In the genomic region with DNA sequence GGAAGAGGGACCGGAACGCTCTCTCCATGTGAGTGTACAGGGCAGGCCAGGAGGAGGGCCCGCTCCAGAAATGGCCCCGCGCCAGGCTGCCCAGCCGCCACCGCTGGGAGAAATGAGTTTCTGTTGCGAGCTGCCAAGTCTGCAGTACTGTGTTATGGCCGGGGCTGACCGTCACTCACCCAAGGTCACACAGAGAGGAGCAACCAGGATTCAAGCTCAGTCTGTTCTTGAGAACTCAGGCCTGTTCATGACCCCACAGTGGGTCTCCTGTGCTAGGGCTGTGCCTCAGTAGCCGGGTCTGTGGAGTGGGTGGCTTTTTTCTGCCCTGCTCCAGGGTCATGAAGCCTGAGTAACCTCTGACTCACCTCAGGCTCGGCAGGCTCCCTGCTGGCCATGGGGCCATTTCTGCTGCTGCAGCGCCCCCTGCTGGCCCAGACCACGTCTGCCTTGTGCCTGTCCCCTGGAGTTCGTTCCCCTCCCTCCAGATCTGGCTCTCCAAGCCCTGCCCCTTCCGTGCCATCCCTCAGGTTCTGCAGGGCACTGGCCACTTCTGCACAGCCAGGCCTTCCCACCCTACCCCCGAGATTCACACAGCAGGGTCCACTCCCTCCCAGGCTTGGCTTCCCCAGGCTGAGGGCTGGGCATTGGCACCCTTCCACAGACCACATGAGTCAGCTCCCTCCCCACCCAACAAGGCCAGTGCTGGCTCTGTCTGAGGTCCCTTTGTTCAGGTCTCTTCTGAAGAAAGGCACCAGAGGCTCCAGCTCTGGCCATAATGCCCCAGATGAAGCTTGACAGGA, we compare ENCODE assay signal across 8 cellular contexts. TPM values are rescaled to one million over a fixed set of nuclear protein-coding genes. Genes with fewer than 3 reads are reported as not detected.
A peak's percentile ranks its signal among the peaks of the same experiment; 100 is the strongest.
DNase-seq lines count a peak whose midpoint lies in the region; ATAC-seq and TF ChIP-seq lines count a peak whose summit lies in the region.

No MANE protein-coding gene starts in this region.

- H3K4me3 Mint-ChIP-seq in activated naive CD4-positive, alpha-beta T cell treated with anti-CD3 and anti-CD28 coated beads for 36 hours: no peak overlapping the region

- no peaks in the 10 kb centered on the region for H3K9me3 ChIP-seq in parathyroid adenoma (ENCODE audit: control insufficient read depth, low read length)
- no peaks in the 10 kb centered on the region for H3K9me3 ChIP-seq in tibial artery

- ATAC-seq in SK-N-SH treated with all-trans-retinoic acid at 6 μM for 48 hours (peak; percentile 89), GM21390 (IDR thresholded peaks at IDR 0.05; ENCODE audit: unreplicated experiment) (no peak)

- no peak overlapping the region for H2AFZ ChIP-seq in parathyroid adenoma

- H3K27ac ChIP-seq in parathyroid adenoma (no peak overlapping the region), tibial artery (peak overlapping the region; percentile 55 to 56)

- no peaks in the 10 kb centered on the region for H3K36me3 Mint-ChIP-seq in activated naive CD4-positive, alpha-beta T cell treated with anti-CD3 and anti-CD28 coated beads for 36 hours (ENCODE audit: low read depth)

- no peaks in the 10 kb centered on the region for H3K79me2 ChIP-seq in parathyroid adenoma

- H3K4me3 ChIP-seq in parathyroid adenoma (ENCODE audit: low read depth, low read length): peak overlapping the region; percentile 24
- no peak overlapping the region for H3K4me3 ChIP-seq in tibial artery

- no peaks in the 10 kb centered on the region for H3K36me3 ChIP-seq in parathyroid adenoma (ENCODE audit: control insufficient read depth, insufficient read depth, low read length)
- no peaks in the 10 kb centered on the region for H3K36me3 ChIP-seq in tibial artery

- H3K27me3 Mint-ChIP-seq in activated naive CD4-positive, alpha-beta T cell treated with anti-CD3 and anti-CD28 coated beads for 36 hours (ENCODE audit: low read depth): peaks cover 19% of the 10 kb centered on the region

- no peaks in the 10 kb centered on the region for H3K27me3 ChIP-seq in parathyroid adenoma (ENCODE audit: control insufficient read depth, insufficient read depth, low read length)
- no peaks in the 10 kb centered on the region for H3K27me3 ChIP-seq in tibial artery

- H3K27ac Mint-ChIP-seq in activated naive CD4-positive, alpha-beta T cell treated with anti-CD3 and anti-CD28 coated beads for 36 hours: no peak overlapping the region

- no peaks in the 10 kb centered on the region for H3K4me1 Mint-ChIP-seq in activated naive CD4-positive, alpha-beta T cell treated with anti-CD3 and anti-CD28 coated beads for 36 hours (ENCODE audit: low read depth)

- DNase-seq in GM04504 (ENCODE audit: low read depth) (peak; percentile 69), Kasumi-1 (lab: John Stamatoyannopoulos, UW) (peak; percentile 64 to 70), head of caudate nucleus (peak; percentile 41 to 95 (median 86)), tibial artery (peak; percentile 87 to 92)
- DNase-seq in activated naive CD4-positive, alpha-beta T cell treated with anti-CD3 and anti-CD28 coated beads for 36 hours: peak; percentile 86

- H3K9ac ChIP-seq in parathyroid adenoma: no peak overlapping the region

- no peaks in the 10 kb centered on the region for H3K4me1 ChIP-seq in parathyroid adenoma
- peaks cover 0 to 24% (median 19%) of the 10 kb centered on the region in 4 donors for H3K4me1 ChIP-seq in tibial artery

- TF ChIP-seq CTCF in parathyroid adenoma (IDR thresholded peaks at IDR 0.05): peak; percentile 65
- TF ChIP-seq CTCF in tibial artery (IDR thresholded peaks at IDR 0.05): peak; percentile 85 to 96

- H3K9me3 Mint-ChIP-seq in activated naive CD4-positive, alpha-beta T cell treated with anti-CD3 and anti-CD28 coated beads for 36 hours: no peaks in the 10 kb centered on the region

- H3K4me2 ChIP-seq in parathyroid adenoma (ENCODE audit: low read length): peak overlapping the region; percentile 34

- CTCF ChIA-PET in activated naive CD4-positive, alpha-beta T cell treated with anti-CD3 and anti-CD28 coated beads for 36 hours (lab: Charles Lee): interaction anchor here (0.6 to 2.8 kb wide), 21 partner anchors 9 to 465 kb away, joined by 3 to 10 read pairs (median 4); no protein-coding TSS in a partner anchor

- intact Hi-C loops in activated naive CD4-positive, alpha-beta T cell treated with anti-CD3 and anti-CD28 coated beads for 36 hours (cut with micrococcal nuclease): loop anchor here (1.0 to 5.0 kb wide), 3 partner anchors 110 to 164 kb away; no protein-coding TSS in a partner anchor
- intact Hi-C loops in head of caudate nucleus (cut with DNase I): no loop called here
- intact Hi-C loops in tibial artery (cut with DNase I; ENCODE audit: low total_unique reads): no loop called here

TF ChIP-seq in SK-N-SH treated with all-trans-retinoic acid at 6 μM for 48 hours, 23 proteins besides CTCF, POLR2A, EP300 and RAD21 (continues in another document):
- TF ChIP-seq GLIS3 (CRISPR knock-in tag; IDR thresholded peaks at IDR 0.05): 0 out of 2 replicates have a peak, but pooled peaks have one; percentile 78
- no peak for TF ChIP-seq TCF4 (CRISPR knock-in tag; IDR thresholded peaks at IDR 0.05; ENCODE audit: borderline replicate concordance)
- TF ChIP-seq, protein P1, sequence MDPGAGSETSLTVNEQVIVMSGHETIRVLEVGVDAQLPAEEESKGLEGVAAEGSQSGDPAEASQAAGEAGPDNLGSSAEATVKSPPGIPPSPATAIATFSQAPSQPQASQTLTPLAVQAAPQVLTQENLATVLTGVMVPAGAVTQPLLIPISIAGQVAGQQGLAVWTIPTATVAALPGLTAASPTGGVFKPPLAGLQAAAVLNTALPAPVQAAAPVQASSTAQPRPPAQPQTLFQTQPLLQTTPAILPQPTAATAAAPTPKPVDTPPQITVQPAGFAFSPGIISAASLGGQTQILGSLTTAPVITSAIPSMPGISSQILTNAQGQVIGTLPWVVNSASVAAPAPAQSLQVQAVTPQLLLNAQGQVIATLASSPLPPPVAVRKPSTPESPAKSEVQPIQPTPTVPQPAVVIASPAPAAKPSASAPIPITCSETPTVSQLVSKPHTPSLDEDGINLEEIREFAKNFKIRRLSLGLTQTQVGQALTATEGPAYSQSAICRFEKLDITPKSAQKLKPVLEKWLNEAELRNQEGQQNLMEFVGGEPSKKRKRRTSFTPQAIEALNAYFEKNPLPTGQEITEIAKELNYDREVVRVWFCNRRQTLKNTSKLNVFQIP (CRISPR knock-in tag; IDR thresholded peaks at IDR 0.05; ENCODE audit: borderline replicate concordance, low read depth): peak; percentile 14; the same call in 1 of the 2 replicates
- no peak for TF ChIP-seq ESRRG (CRISPR knock-in tag; IDR thresholded peaks at IDR 0.05)
- TF ChIP-seq ZNF8 (CRISPR knock-in tag; IDR thresholded peaks at IDR 0.05): no peak
- no peak for TF ChIP-seq OSR1 (CRISPR knock-in tag; IDR thresholded peaks at IDR 0.05)
- no peak for TF ChIP-seq BACH2 (CRISPR knock-in tag; IDR thresholded peaks at IDR 0.05; ENCODE audit: borderline replicate concordance)
- no peak for TF ChIP-seq SNAI2 (CRISPR knock-in tag; IDR thresholded peaks at IDR 0.05)
- TF ChIP-seq PPARA (CRISPR knock-in tag; IDR thresholded peaks at IDR 0.05; ENCODE audit: borderline replicate concordance): no peak
- TF ChIP-seq ZFP30 (CRISPR knock-in tag; IDR thresholded peaks at IDR 0.05): no peak
- TF ChIP-seq, protein P2, sequence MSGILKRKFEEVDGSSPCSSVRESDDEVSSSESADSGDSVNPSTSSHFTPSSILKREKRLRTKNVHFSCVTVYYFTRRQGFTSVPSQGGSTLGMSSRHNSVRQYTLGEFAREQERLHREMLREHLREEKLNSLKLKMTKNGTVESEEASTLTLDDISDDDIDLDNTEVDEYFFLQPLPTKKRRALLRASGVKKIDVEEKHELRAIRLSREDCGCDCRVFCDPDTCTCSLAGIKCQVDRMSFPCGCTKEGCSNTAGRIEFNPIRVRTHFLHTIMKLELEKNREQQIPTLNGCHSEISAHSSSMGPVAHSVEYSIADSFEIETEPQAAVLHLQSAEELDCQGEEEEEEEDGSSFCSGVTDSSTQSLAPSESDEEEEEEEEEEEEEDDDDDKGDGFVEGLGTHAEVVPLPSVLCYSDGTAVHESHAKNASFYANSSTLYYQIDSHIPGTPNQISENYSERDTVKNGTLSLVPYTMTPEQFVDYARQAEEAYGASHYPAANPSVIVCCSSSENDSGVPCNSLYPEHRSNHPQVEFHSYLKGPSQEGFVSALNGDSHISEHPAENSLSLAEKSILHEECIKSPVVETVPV (CRISPR knock-in tag; IDR thresholded peaks at IDR 0.05): no peak
- no peak for TF ChIP-seq ZNF70 (CRISPR knock-in tag; IDR thresholded peaks at IDR 0.05)
- TF ChIP-seq RARB (CRISPR knock-in tag; IDR thresholded peaks at IDR 0.05): no peak
- no peak for TF ChIP-seq ZNF565 (CRISPR knock-in tag; conservative IDR thresholded peaks at IDR 0.05; ENCODE audit: low read depth)
- TF ChIP-seq CREB5 (CRISPR knock-in tag; IDR thresholded peaks at IDR 0.05; ENCODE audit: low read depth): no peak
- no peak for TF ChIP-seq ZC3H10 (CRISPR knock-in tag; IDR thresholded peaks at IDR 0.05)

RNA-seq across cellular contexts. Expression of gene EDN2, which starts 51.8 kb away (rescaled TPM):
- total RNA-seq in activated naive CD4-positive, alpha-beta T cell treated with anti-CD3 and anti-CD28 coated beads for 36 hours: not detected
